Comparison of ENCODE assay signal across 9 cellular contexts in the genomic region with DNA sequence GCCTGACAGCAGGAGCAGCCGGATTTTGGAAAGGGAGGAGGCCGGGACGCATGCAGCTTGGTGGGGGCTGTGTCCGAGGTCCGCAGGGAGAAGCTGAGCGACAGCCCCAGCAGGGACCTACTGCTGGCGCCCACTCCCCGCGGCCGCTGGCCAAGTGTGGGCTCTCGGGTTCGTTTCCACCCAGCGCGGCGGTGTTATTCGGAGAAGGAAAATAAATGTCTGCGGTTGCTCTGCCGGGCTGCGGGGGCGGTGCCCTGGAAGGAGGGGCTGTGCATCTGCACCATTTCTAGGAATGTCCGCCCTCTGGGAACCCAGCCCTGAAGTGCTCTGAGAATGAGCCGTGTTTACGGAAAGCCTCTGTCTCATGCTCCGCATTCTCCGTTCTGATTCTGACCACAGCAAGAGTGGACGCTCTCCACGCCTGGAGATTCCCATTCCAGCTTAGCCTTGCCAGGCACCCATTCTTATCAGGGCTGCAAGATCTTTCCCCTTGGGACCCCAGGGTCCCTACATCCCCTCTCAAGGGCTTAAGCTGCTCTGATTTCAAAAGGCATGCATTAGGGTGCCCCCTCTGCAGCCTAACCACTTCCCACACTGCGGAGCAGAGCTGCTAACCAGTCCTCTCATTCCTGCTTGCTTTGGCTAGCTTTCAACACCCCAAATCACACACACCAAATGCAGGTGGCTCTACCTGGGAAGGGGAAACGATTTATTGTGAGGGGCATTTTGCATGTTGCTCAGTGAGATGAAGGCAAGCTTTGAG.
DNase-seq lines count a peak whose midpoint lies in the region; ATAC-seq and TF ChIP-seq lines count a peak whose summit lies in the region.
"Had no signal": no experiment of that assay in that cellular context is flagged by ENCODE, and none has a peak within 500 bp of the region (broad histone marks: within the 10 kb centered on the region; RNA-seq: fewer than 3 reads in every experiment).

No MANE protein-coding gene starts in this region.

- peaks cover 0 to 5% of the 10 kb centered on the region in 2 donors for H3K27me3 Mint-ChIP-seq in CD4-positive, alpha-beta memory T cell

- POLR2A ChIA-PET in CD4-positive, alpha-beta memory T cell (lab: Charles Lee; ENCODE audit: partially characterized antibody): no interaction called here

- H3K79me2 ChIP-seq in DND-41 (ENCODE audit: insufficient read depth, low read length): no peaks in the 10 kb centered on the region

- TF ChIP-seq CTCF in DND-41 (IDR thresholded peaks at IDR 0.05; ENCODE audit: borderline replicate concordance, extremely low read depth, low read length, poor library complexity, severe bottlenecking) (no peak), fibroblast of mammary gland (conservative IDR thresholded peaks at IDR 0.05; ENCODE audit: control insufficient read depth, insufficient read depth, low read depth, low read length) (no peak)

- no peak overlapping the region for H2AFZ ChIP-seq in DND-41 (ENCODE audit: low read depth, low read length)

- H3K4me3 Mint-ChIP-seq in CD4-positive, alpha-beta memory T cell: peak overlapping the region in 2 of 8 donors; percentile 7 to 38

- no peak overlapping the region for H3K9ac ChIP-seq in DND-41 (ENCODE audit: low read depth, low read length)

- DNase-seq in DND-41: peak; percentile 18
- DNase-seq in SJCRH30: peak; percentile 63 to 72
- DNase-seq in fibroblast of mammary gland (ENCODE audit: low read depth): peak; percentile 92
- DNase-seq in myocyte (ENCODE audit: low read depth): peak; percentile 90
- DNase-seq in aorta: peak; percentile 89 to 92
- no peak for DNase-seq in CD4-positive, alpha-beta memory T cell
- DNase-seq in NCI-H187 (lab: John Stamatoyannopoulos, UW): no peak

- no peak overlapping the region for H3K27ac ChIP-seq in DND-41 (ENCODE audit: low read length)
- H3K27ac ChIP-seq in SJCRH30: no peak overlapping the region
- H3K27ac ChIP-seq in aorta (ENCODE audit: low read depth in 1 of 2, low read length in 2 of 2): no peak overlapping the region
- H3K27ac ChIP-seq in CD4-positive, alpha-beta memory T cell (ENCODE audit: low read depth, low read length): no peak overlapping the region
- H3K27ac ChIP-seq: neutrophil had no signal

- WGBS in aorta, 2 donors: 1 to 2% methylated on average over 26 to 29 of the region's 29 CpGs

- H4K20me1 ChIP-seq in DND-41 (ENCODE audit: insufficient read depth, low read length): no peaks in the 10 kb centered on the region

- H3K9me3 Mint-ChIP-seq in CD4-positive, alpha-beta memory T cell: peaks cover 0 to 8% (median 0%) of the 10 kb centered on the region in 8 donors

- H3K4me1 Mint-ChIP-seq in CD4-positive, alpha-beta memory T cell: peaks cover 0 to 3% (median under 1%) of the 10 kb centered on the region in 4 donors

- no peaks in the 10 kb centered on the region for H3K9me3 ChIP-seq in DND-41 (ENCODE audit: insufficient read depth, low read length, severe bottlenecking)
- no peaks in the 10 kb centered on the region for H3K9me3 ChIP-seq in SJCRH30 (replicated peaks)
- no peaks in the 10 kb centered on the region for H3K9me3 ChIP-seq in aorta (ENCODE audit: control insufficient read depth, low read length)
- no peaks in the 10 kb centered on the region for H3K9me3 ChIP-seq in CD4-positive, alpha-beta memory T cell (ENCODE audit: control insufficient read depth in 1 of 2, low read length in 2 of 2)
- H3K9me3 ChIP-seq: neutrophil had no signal

- H3K36me3 Mint-ChIP-seq in CD4-positive, alpha-beta memory T cell: no peaks in the 10 kb centered on the region

- H3K27me3 ChIP-seq in DND-41 (ENCODE audit: insufficient read depth, low read length, poor library complexity): peaks cover 21% of the 10 kb centered on the region
- peaks cover 14% of the 10 kb centered on the region for H3K27me3 ChIP-seq in SJCRH30
- H3K27me3 ChIP-seq in aorta (ENCODE audit: control insufficient read depth in 1 of 2, insufficient read depth in 2 of 2, low read length in 1 of 2): no peaks in the 10 kb centered on the region
- H3K27me3 ChIP-seq in CD4-positive, alpha-beta memory T cell (ENCODE audit: insufficient read depth, low read length): no peaks in the 10 kb centered on the region

- no peaks in the 10 kb centered on the region for H3K36me3 ChIP-seq in DND-41 (ENCODE audit: insufficient read depth, low read length)
- H3K36me3 ChIP-seq in SJCRH30: no peaks in the 10 kb centered on the region
- H3K36me3 ChIP-seq in aorta (ENCODE audit: control insufficient read depth in 1 of 2, insufficient read depth in 2 of 2, low read length in 1 of 2): no peaks in the 10 kb centered on the region
- no peaks in the 10 kb centered on the region for H3K36me3 ChIP-seq in CD4-positive, alpha-beta memory T cell (ENCODE audit: insufficient read depth, low read length)
- H3K36me3 ChIP-seq: neutrophil had no signal

- intact Hi-C loops in aorta (cut with DNase I): no loop called here
- intact Hi-C loops in CD4-positive, alpha-beta memory T cell (cut with micrococcal nuclease): no loop called here

- H3K4me1 ChIP-seq in DND-41 (ENCODE audit: insufficient read depth, low read length) (no peaks in the 10 kb centered on the region), SJCRH30 (peaks cover 8% of the 10 kb centered on the region; the same call in 1 of the 2 replicates), aorta (ENCODE audit: control insufficient read depth in 1 of 2, insufficient read depth in 2 of 2, low read length in 2 of 2) (peaks cover 1 to 4% of the 10 kb centered on the region in 2 donors)
- H3K4me1 ChIP-seq in CD4-positive, alpha-beta memory T cell (ENCODE audit: insufficient read depth, low read length): no peaks in the 10 kb centered on the region

- no peak overlapping the region for H3K4me2 ChIP-seq in DND-41 (ENCODE audit: insufficient read depth, low read length)

- no peak overlapping the region for H3K27ac Mint-ChIP-seq in CD4-positive, alpha-beta memory T cell

- ATAC-seq in DND-41 (ENCODE audit: insufficient read depth, low read depth) (peak; percentile 67; the same call in 2 of the 3 replicates), aorta (ENCODE audit: low FRiP score) (peak; percentile 92), HG03025 (IDR thresholded peaks at IDR 0.05; ENCODE audit: low FRiP score, unreplicated experiment) (no peak)

- H3K4me3 ChIP-seq in DND-41 (ENCODE audit: low read depth in 1 of 2, low read length in 2 of 2) (no peak overlapping the region), SJCRH30 (peak overlapping the region; percentile 47), fibroblast of mammary gland (ENCODE audit: control insufficient read depth, low read depth, low read length) (peak overlapping the region; percentile 54), aorta (ENCODE audit: low read length in 2 of 2) (peak overlapping the region; percentile 35 to 37)
- H3K4me3 ChIP-seq in CD4-positive, alpha-beta memory T cell (ENCODE audit: low read length in 2 of 2): no peak overlapping the region

- CTCF ChIA-PET in CD4-positive, alpha-beta memory T cell (lab: Charles Lee; ENCODE audit: partially characterized antibody): no interaction called here

Comparison
In these comparisons a context has a peak if more than half of its experiments do, and no peak if none do; other contexts are left out.
1. DNase-seq: peak in DND-41 (single experiment), SJCRH30 (2 of 2), fibroblast of mammary gland (single experiment), myocyte (single experiment) and aorta (2 of 2); none in CD4-positive, alpha-beta memory T cell (0 of 5) and NCI-H187 (0 of 2).
2. H3K4me3 ChIP-seq: peak in SJCRH30 (single experiment), fibroblast of mammary gland (single experiment) and aorta (2 of 2); none in DND-41 (0 of 2) and CD4-positive, alpha-beta memory T cell (0 of 2).